9 cellular contexts compared by ENCODE assay signal in genomic region chr17:59804910-59805381, GRCh38.
DNase-seq lines count a peak whose midpoint lies in the region; ATAC-seq, FAIRE-seq and TF ChIP-seq lines count a peak whose summit lies in the region.
"Had no signal": no experiment of that assay in that cellular context is flagged by ENCODE, and none has a peak within 500 bp of the region (broad histone marks: within the 10 kb centered on the region; RNA-seq: fewer than 3 reads in every experiment).

No MANE protein-coding gene starts in this region.

- peak overlapping the region; percentile 74 for H3K4me2 ChIP-seq in A549
- no peak overlapping the region for H3K4me2 ChIP-seq in H9 (ENCODE audit: insufficient read depth, insufficient read length, low read length)

- no peaks in the 10 kb centered on the region for H3K23me2 ChIP-seq in H9 (ENCODE audit: insufficient read length, low read depth, low read length, poor library complexity, severe bottlenecking)

- no peak overlapping the region for H3K23ac ChIP-seq in H9 (ENCODE audit: insufficient read length, low read depth, low read length)

- H4K91ac ChIP-seq in H9 (ENCODE audit: insufficient read length, low read depth, low read length) = no peak overlapping the region

- no peak overlapping the region for H2BK15ac ChIP-seq in H9 (ENCODE audit: low read depth, low read length)

- H2AK5ac ChIP-seq in H9 (ENCODE audit: insufficient read length, low read length) = no peak overlapping the region

- no peak overlapping the region for H4K8ac ChIP-seq in H9 (replicated peaks; ENCODE audit: insufficient read length, low read depth, low read length)

- no peaks in the 10 kb centered on the region for H3K4me1 Mint-ChIP-seq in H9

- no peak overlapping the region for H3K9ac ChIP-seq in H9 (ENCODE audit: extremely low read depth, insufficient read length, low read length)

- H3K4me3 ChIP-seq in A549 (peak overlapping the region; percentile 4; the same call in 1 of the 3 replicates), MG63 (peak overlapping the region; percentile 32), mononuclear cell (ENCODE audit: low read length) (peak overlapping the region; percentile 7)
- no peak overlapping the region for H3K4me3 ChIP-seq in effector memory CD4-positive, alpha-beta T cell (ENCODE audit: insufficient read depth, low read depth, low read length, poor library complexity, severe bottlenecking)

- H3K36me3 Mint-ChIP-seq in H9 (ENCODE audit: insufficient read depth in 1 of 3, low read depth in 3 of 3) = no peaks in the 10 kb centered on the region

- DNase-seq in A549 (ENCODE audit: low read depth in 1 of 2, low spot score in 1 of 2) = peak in 1 of 2 experiments; percentile 89
- DNase-seq in MG63 = no peak
- peak; percentile 66 for DNase-seq in amniotic epithelial cell (ENCODE audit: low read depth)
- DNase-seq in H9 = no peak
- no peak for DNase-seq in stimulated activated naive CD4-positive, alpha-beta T cell treated with Interleukin-2 at 50 U/mL for 16 hours (lab: John Stamatoyannopoulos, UW)
- no peak for DNase-seq in effector memory CD4-positive, alpha-beta T cell
- DNase-seq: activated T-cell treated with anti-CD3 and anti-CD28 coated beads, Interleukin-2, amount 50 U/mL, for 1 hour had no signal

- peak; percentile 95 for FAIRE-seq in A549 (lab: Jason Lieb, UNC)

- TF ChIP-seq CTCF in A549 (IDR thresholded peaks at IDR 0.05) = no peak
- TF ChIP-seq CTCF in H9 (conservative IDR thresholded peaks at IDR 0.05) = no peak

- H3K27me3 Mint-ChIP-seq in H9 (ENCODE audit: low read depth) = no peaks in the 10 kb centered on the region

- no peak for TF ChIP-seq POLR2A in A549 (IDR thresholded peaks at IDR 0.05; ENCODE audit: low read length)

- no peak overlapping the region for H2BK5ac ChIP-seq in H9 (ENCODE audit: insufficient read length, low read length)

- no peaks in the 10 kb centered on the region for H3K9me3 ChIP-seq in A549
- H3K9me3 ChIP-seq in MG63 = no peaks in the 10 kb centered on the region
- H3K9me3 ChIP-seq in mononuclear cell (ENCODE audit: low read depth, low read length) = no peaks in the 10 kb centered on the region
- no peaks in the 10 kb centered on the region for H3K9me3 ChIP-seq in H9 (ENCODE audit: control insufficient read depth, low read depth, low read length)
- no peaks in the 10 kb centered on the region for H3K9me3 ChIP-seq in effector memory CD4-positive, alpha-beta T cell (ENCODE audit: control insufficient read depth, low read length)

- H3K79me1 ChIP-seq in H9 (ENCODE audit: insufficient read depth, low read depth, low read length, poor library complexity, severe bottlenecking) = no peaks in the 10 kb centered on the region

- H3K27me3 ChIP-seq in MG63 = no peaks in the 10 kb centered on the region
- no peaks in the 10 kb centered on the region for H3K27me3 ChIP-seq in mononuclear cell (ENCODE audit: insufficient read depth, low read length)
- H3K27me3 ChIP-seq in H9 (ENCODE audit: insufficient read depth, low read length) = no peaks in the 10 kb centered on the region
- H3K27me3 ChIP-seq in effector memory CD4-positive, alpha-beta T cell (replicated peaks; ENCODE audit: control insufficient read depth, insufficient read depth, low read length, poor library complexity, severe bottlenecking) = no peaks in the 10 kb centered on the region

- H2BK120ac ChIP-seq in H9 (ENCODE audit: low read depth, low read length, poor library complexity, severe bottlenecking) = no peak overlapping the region

- WGBS in A549 (ENCODE audit: missing lambda C conversion rate) = under 1% methylated on average over 6 of the region's 6 CpGs
- no CpG with 5 or more reads among the region's 6 CpGs for WGBS in H9 (ENCODE audit: extremely low coverage, insufficient read length, low lambda C conversion rate)

- no peak overlapping the region for H3K4ac ChIP-seq in H9 (ENCODE audit: low read depth, low read length)

- TF ChIP-seq EP300 in A549 (IDR thresholded peaks at IDR 0.05) = no peak

- POLR2A ChIA-PET in A549 (lab: Yijun Ruan, JAX) = interaction anchor here (0.6 to 3.9 kb wide), 11 partner anchors 9 to 55 kb away, joined by 3 to 127 read pairs (median 9); no protein-coding TSS in a partner anchor

- H3K56ac ChIP-seq in H9 (ENCODE audit: insufficient read length, low read depth, low read length) = no peak overlapping the region

- no peaks in the 10 kb centered on the region for H3K9me3 Mint-ChIP-seq in H9

- H3T11ph ChIP-seq in H9 (ENCODE audit: low read length) = no peak overlapping the region

- no peak overlapping the region for H2BK20ac ChIP-seq in H9 (ENCODE audit: low read depth, low read length, poor library complexity, severe bottlenecking)

- peaks cover 4% of the 10 kb centered on the region; the same call in 1 of the 2 replicates for H3K36me3 ChIP-seq in MG63
- H3K36me3 ChIP-seq in effector memory CD4-positive, alpha-beta T cell (ENCODE audit: control insufficient read depth, insufficient read depth, low read length) = no peaks in the 10 kb centered on the region

- H4K5ac ChIP-seq in H9 (ENCODE audit: insufficient read length, low read depth, low read length) = no peak overlapping the region

- H3K4me1 ChIP-seq in A549 (peaks cover 85% of the 10 kb centered on the region), mononuclear cell (ENCODE audit: insufficient read depth, low read length) (peaks cover 10% of the 10 kb centered on the region), H9 (ENCODE audit: insufficient read depth, low read length) (no peaks in the 10 kb centered on the region)
- no peaks in the 10 kb centered on the region for H3K4me1 ChIP-seq in effector memory CD4-positive, alpha-beta T cell (ENCODE audit: control insufficient read depth, insufficient read depth, low read length, poor library complexity, severe bottlenecking)

- ATAC-seq in A549 = peak in 1 of 2 experiments; percentile 29; a peak in 3 of 6 replicates
- no peak for ATAC-seq in GM18867 (IDR thresholded peaks at IDR 0.05; ENCODE audit: unreplicated experiment)

- no peaks in the 10 kb centered on the region for H4K20me1 ChIP-seq in H9 (ENCODE audit: control insufficient read depth, insufficient read depth, insufficient read length)

- peak overlapping the region in 1 of 3 experiments; percentile 36; a peak in 1 of 7 replicates for H3K27ac Mint-ChIP-seq in H9

- no peak for TF ChIP-seq RAD21 in A549 (conservative IDR thresholded peaks at IDR 0.05 in 1 of 2, IDR thresholded peaks at IDR 0.05 in 1 of 2)

- H3K14ac ChIP-seq in H9 (ENCODE audit: insufficient read depth, low read length) = no peak overlapping the region

- CTCF ChIA-PET in A549 (lab: Yijun Ruan, JAX) = interaction anchor here (1.1 to 1.7 kb wide), 6 partner anchors 10 to 53 kb away, joined by 3 to 5 read pairs (median 4); no protein-coding TSS in a partner anchor

- no peak overlapping the region for H2AFZ ChIP-seq in H9 (ENCODE audit: low read length)

- no peaks in the 10 kb centered on the region for H3K79me2 ChIP-seq in H9 (ENCODE audit: insufficient read depth, low read length)

- H3K18ac ChIP-seq in H9 (ENCODE audit: insufficient read length, low read depth, low read length) = no peak overlapping the region

- H3K4me3 Mint-ChIP-seq in H9 = no peak overlapping the region

- no peak overlapping the region for H2BK12ac ChIP-seq in H9 (ENCODE audit: insufficient read length, low read depth, low read length)

- H3K27ac ChIP-seq in A549 (peak overlapping the region; percentile 90 to 92), H9 (ENCODE audit: insufficient read length, low read depth, low read length) (no peak overlapping the region)
- H3K27ac ChIP-seq in effector memory CD4-positive, alpha-beta T cell (ENCODE audit: insufficient read depth, low read length, poor library complexity, severe bottlenecking) = no peak overlapping the region

TF ChIP-seq in A549, 52 proteins besides CTCF, POLR2A, EP300 and RAD21 (continues in another document):
- TF ChIP-seq ZSCAN20 (CRISPR knock-in tag; IDR thresholded peaks at IDR 0.05) (peak; percentile 83), HOXB5 (CRISPR knock-in tag; IDR thresholded peaks at IDR 0.05) (peak; percentile 88), CHD4 (IDR thresholded peaks at IDR 0.05; ENCODE audit: borderline replicate concordance) (no peak), USF2 (IDR thresholded peaks at IDR 0.05) (peak; percentile 17; the same call in 1 of the 2 replicates), FOXS1 (CRISPR knock-in tag; IDR thresholded peaks at IDR 0.05) (peak; percentile 73; the same call in 1 of the 2 replicates), JUN (IDR thresholded peaks at IDR 0.05) (0 out of 5 replicates have a peak, but pooled peaks have one; percentile 14 to 17), CEBPB (IDR thresholded peaks at IDR 0.05) (peak; percentile 9 to 49; a peak in 3 of 4 replicates), ATOH8 (CRISPR knock-in tag; IDR thresholded peaks at IDR 0.05; ENCODE audit: low read depth) (peak; percentile 90; the same call in 1 of the 2 replicates), HOXB13 (CRISPR knock-in tag; IDR thresholded peaks at IDR 0.05; ENCODE audit: low read depth) (peak; percentile 75; the same call in 1 of the 2 replicates), TFCP2L1 (CRISPR knock-in tag; IDR thresholded peaks at IDR 0.05) (peak; percentile 78; the same call in 1 of the 2 replicates), NR3C1 (IDR thresholded peaks at IDR 0.05) (no peak), EHMT2 (IDR thresholded peaks at IDR 0.05; ENCODE audit: low read depth) (no peak), ZNF302 (CRISPR knock-in tag; IDR thresholded peaks at IDR 0.05) (peak; percentile 46; the same call in 1 of the 2 replicates), EHF (CRISPR knock-in tag; IDR thresholded peaks at IDR 0.05) (peak; percentile 96), MAX (IDR thresholded peaks at IDR 0.05) (peak; percentile 82), HOXA7 (CRISPR knock-in tag; IDR thresholded peaks at IDR 0.05) (peak; percentile 84; the same call in 1 of the 2 replicates), NPAS2 (CRISPR knock-in tag; IDR thresholded peaks at IDR 0.05; ENCODE audit: borderline replicate concordance) (no peak)

Comparison
In these comparisons a context has a peak if more than half of its experiments do, and no peak if none do; other contexts are left out.
1. H3K27ac ChIP-seq: peak in A549 (2 of 2); none in H9 (single experiment) and effector memory CD4-positive, alpha-beta T cell (single experiment).